8 cellular contexts compared by ENCODE assay signal in genomic region chr2:238720232-238720672, GRCh38.
A peak's percentile ranks its signal among the peaks of the same experiment; 100 is the strongest.
DNase-seq lines count a peak whose midpoint lies in the region; ATAC-seq and TF ChIP-seq lines count a peak whose summit lies in the region.

No MANE protein-coding gene starts in this region.

- H3K4me1 ChIP-seq in MM.1S (ENCODE audit: low read length) (no peaks in the 10 kb centered on the region), endodermal cell (ENCODE audit: control insufficient read depth, insufficient read depth, low read length) (no peaks in the 10 kb centered on the region)

- H3K9me3 Mint-ChIP-seq in endodermal cell, result peaks cover 7% of the 10 kb centered on the region
- no peaks in the 10 kb centered on the region for H3K9me3 Mint-ChIP-seq in neural crest cell

- H3K9ac ChIP-seq in MM.1S (ENCODE audit: low read length) (no peak overlapping the region), endodermal cell (ENCODE audit: extremely low read depth, low read length, poor library complexity, severe bottlenecking) (no peak overlapping the region)

- TF ChIP-seq CTCF in GM06990 (IDR thresholded peaks at IDR 0.05; ENCODE audit: insufficient read depth, low read length, poor library complexity, severe bottlenecking), result peak; percentile 40
- peak; percentile 61 for TF ChIP-seq CTCF in MM.1S (IDR thresholded peaks at IDR 0.05; ENCODE audit: low read length)
- TF ChIP-seq CTCF in VCaP (conservative IDR thresholded peaks at IDR 0.05), result peak; percentile 79
- TF ChIP-seq CTCF in endodermal cell (conservative IDR thresholded peaks at IDR 0.05), result peak; percentile 96
- peak; percentile 73 for TF ChIP-seq CTCF in neural crest cell (conservative IDR thresholded peaks at IDR 0.05)

- ATAC-seq in GM18868 (IDR thresholded peaks at IDR 0.05; ENCODE audit: unreplicated experiment), result no peak

- WGBS in endodermal cell (ENCODE audit: insufficient coverage in 1 of 2, insufficient read length in 1 of 2), 2 experiments, result 30 to 45% methylated on average over 9 to 15 of the region's 15 CpGs

- DNase-seq in GM06990 (ENCODE audit: extremely low read depth, insufficient read length) (no peak), MM.1S (peak; percentile 47), endodermal cell (peak; percentile 95), neural crest cell (ENCODE audit: low read depth, low spot score) (peak; percentile 52), putamen (ENCODE audit: low spot score) (no peak), cerebellar nuclear complex (lab: John Stamatoyannopoulos, UW) (no peak)

- H3K27ac ChIP-seq in MM.1S (ENCODE audit: low read length), result no peak overlapping the region
- no peak overlapping the region for H3K27ac ChIP-seq in VCaP
- H3K27ac ChIP-seq in endodermal cell (ENCODE audit: low read depth, low read length), result no peak overlapping the region

- no peaks in the 10 kb centered on the region for H3F3A ChIP-seq in MM.1S (ENCODE audit: insufficient read depth, low read length)

- H3K4me3 Mint-ChIP-seq in endodermal cell, result no peak overlapping the region
- H3K4me3 Mint-ChIP-seq in neural crest cell, result no peak overlapping the region

- no peaks in the 10 kb centered on the region for H3K36me3 ChIP-seq in GM06990 (ENCODE audit: control insufficient read depth, insufficient read depth, low read length)
- H3K36me3 ChIP-seq in MM.1S (replicated peaks; ENCODE audit: insufficient read depth, low read length), result no peaks in the 10 kb centered on the region
- H3K36me3 ChIP-seq in endodermal cell (ENCODE audit: control insufficient read depth, insufficient read depth, low read length), result no peaks in the 10 kb centered on the region

- H3K9me2 ChIP-seq in MM.1S (replicated peaks; ENCODE audit: insufficient read depth, low read length), result no peaks in the 10 kb centered on the region

- H3K4me3 ChIP-seq in GM06990 (replicated peaks; ENCODE audit: low read depth, low read length) (no peak overlapping the region), MM.1S (ENCODE audit: low read length) (no peak overlapping the region), endodermal cell (ENCODE audit: low read length) (no peak overlapping the region)

- H3K79me2 ChIP-seq in MM.1S (ENCODE audit: low read length), result no peaks in the 10 kb centered on the region

- no peaks in the 10 kb centered on the region for H3K36me3 Mint-ChIP-seq in endodermal cell (ENCODE audit: low read depth)
- H3K36me3 Mint-ChIP-seq in neural crest cell (ENCODE audit: low read depth), result peaks cover 2% of the 10 kb centered on the region

- no peaks in the 10 kb centered on the region for H3K9me3 ChIP-seq in MM.1S (replicated peaks; ENCODE audit: insufficient read depth, low read length)
- no peaks in the 10 kb centered on the region for H3K9me3 ChIP-seq in endodermal cell (ENCODE audit: control insufficient read depth, low read length)

- no peak overlapping the region for H2AFZ ChIP-seq in MM.1S (ENCODE audit: low read length)

- H3K27me3 Mint-ChIP-seq in endodermal cell (ENCODE audit: insufficient read depth) (peaks cover 23% of the 10 kb centered on the region), neural crest cell (ENCODE audit: low read depth) (no peaks in the 10 kb centered on the region)

- H3K27me3 ChIP-seq in GM06990 (replicated peaks; ENCODE audit: control insufficient read depth, insufficient read depth, low read length), result no peaks in the 10 kb centered on the region
- peaks cover 3% of the 10 kb centered on the region; the same call in 1 of the 2 replicates for H3K27me3 ChIP-seq in MM.1S (replicated peaks; ENCODE audit: insufficient read depth, low read length)
- H3K27me3 ChIP-seq in endodermal cell (ENCODE audit: control insufficient read depth, insufficient read depth, low read length, poor library complexity, severe bottlenecking), result peaks cover 4% of the 10 kb centered on the region

- no peak overlapping the region for H3K4me2 ChIP-seq in MM.1S (ENCODE audit: low read depth, low read length)

- H3K27ac Mint-ChIP-seq in endodermal cell (no peak overlapping the region), neural crest cell (ENCODE audit: unreplicated experiment) (no peak overlapping the region)

- no peaks in the 10 kb centered on the region for H4K20me1 ChIP-seq in MM.1S (ENCODE audit: insufficient read depth, low read length)

- H3K4me1 Mint-ChIP-seq in endodermal cell (peaks cover 4% of the 10 kb centered on the region), neural crest cell (no peaks in the 10 kb centered on the region)

Comparison
In these comparisons a context has a peak if more than half of its experiments do, and no peak if none do; other contexts are left out.
1. DNase-seq: peak in MM.1S (single experiment), endodermal cell (single experiment) and neural crest cell (single experiment); none in GM06990 (single experiment), putamen (single experiment) and cerebellar nuclear complex (0 of 2).
2. CTCF ChIP-seq: peak in every context shown above with its lines; median percentile 96 in endodermal cell; 79 in VCaP; 73 in neural crest cell; 61 in MM.1S; 40 in GM06990.